ENCODE assay signal across 2 cellular contexts in the genomic region with DNA sequence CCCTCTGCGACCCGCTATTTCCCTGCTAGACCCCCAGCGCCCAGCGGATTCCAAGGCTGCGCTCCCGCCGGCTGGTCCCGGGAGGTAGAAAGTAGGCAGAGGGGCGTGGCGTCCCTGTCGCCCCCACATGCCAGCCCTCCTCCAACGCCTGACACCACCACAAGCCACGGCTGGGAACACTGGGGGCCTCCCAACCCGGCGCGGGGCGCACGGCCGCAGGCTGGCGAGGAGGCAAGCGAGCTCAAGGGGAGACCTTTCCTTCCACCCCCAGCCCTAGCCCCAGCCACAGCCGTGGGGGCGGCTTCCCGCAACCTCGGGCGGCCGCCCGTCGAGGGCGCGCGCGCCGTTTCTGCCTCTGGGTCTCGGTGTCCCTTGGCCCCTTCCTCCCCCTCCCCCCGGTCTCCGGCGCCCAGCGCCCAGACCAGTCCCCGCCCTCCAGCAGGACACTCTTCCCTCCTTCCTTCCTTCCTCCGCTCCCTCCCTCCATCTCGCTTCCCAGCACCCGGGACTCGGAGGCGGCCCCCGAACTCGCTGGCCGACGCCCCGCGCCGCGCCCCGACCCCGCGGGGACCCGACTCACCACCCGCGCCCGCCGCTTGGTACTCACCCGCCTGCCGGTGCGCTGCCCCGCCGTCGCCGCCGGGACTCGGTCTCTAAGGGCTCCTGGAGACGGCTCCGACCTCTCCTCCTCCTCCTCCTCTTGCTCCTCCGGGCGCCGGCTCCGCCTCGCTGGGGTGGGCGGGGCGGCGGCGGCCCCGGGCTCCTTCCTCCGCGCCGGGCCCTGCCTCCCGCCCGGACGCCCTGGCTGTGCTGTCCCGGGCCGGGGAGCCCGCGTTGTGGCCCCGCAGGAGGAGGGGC.
TF ChIP-seq lines count a peak whose summit lies in the region.

A gene (minus strand): TSS at position 731 of the 858 bp plus-strand sequence. CDS start 125,781 bp downstream, outside the sequence.

TF ChIP-seq in H1, 55 proteins besides CTCF, POLR2A, EP300 and RAD21:
- no peak for TF ChIP-seq POLR2AphosphoS5 (IDR thresholded peaks at IDR 0.05; ENCODE audit: low read depth, low read length)
- no peak for TF ChIP-seq POU5F1 (IDR thresholded peaks at IDR 0.05; ENCODE audit: low read depth, low read length)
- TF ChIP-seq CBX5 (IDR thresholded peaks at IDR 0.05; ENCODE audit: low read depth, low read length) = no peak
- TF ChIP-seq, protein P1, sequence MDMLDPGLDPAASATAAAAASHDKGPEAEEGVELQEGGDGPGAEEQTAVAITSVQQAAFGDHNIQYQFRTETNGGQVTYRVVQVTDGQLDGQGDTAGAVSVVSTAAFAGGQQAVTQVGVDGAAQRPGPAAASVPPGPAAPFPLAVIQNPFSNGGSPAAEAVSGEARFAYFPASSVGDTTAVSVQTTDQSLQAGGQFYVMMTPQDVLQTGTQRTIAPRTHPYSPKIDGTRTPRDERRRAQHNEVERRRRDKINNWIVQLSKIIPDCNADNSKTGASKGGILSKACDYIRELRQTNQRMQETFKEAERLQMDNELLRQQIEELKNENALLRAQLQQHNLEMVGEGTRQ (IDR thresholded peaks at IDR 0.05; ENCODE audit: low read length) = no peak
- TF ChIP-seq, protein P2, sequence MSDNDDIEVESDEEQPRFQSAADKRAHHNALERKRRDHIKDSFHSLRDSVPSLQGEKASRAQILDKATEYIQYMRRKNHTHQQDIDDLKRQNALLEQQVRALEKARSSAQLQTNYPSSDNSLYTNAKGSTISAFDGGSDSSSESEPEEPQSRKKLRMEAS (IDR thresholded peaks at IDR 0.05) = no peak; the same call in 1 of the 2 replicates
- TF ChIP-seq RNF2 (IDR thresholded peaks at IDR 0.05; ENCODE audit: borderline replicate concordance, low read depth, low read length, missing control alignments, poor library complexity, severe bottlenecking) = no peak
- no peak for TF ChIP-seq EZH2 (IDR thresholded peaks at IDR 0.05; ENCODE audit: low read depth, low read length, severe bottlenecking)
- TF ChIP-seq TCF12 (IDR thresholded peaks at IDR 0.05; ENCODE audit: low read depth, low read length) = no peak
- TF ChIP-seq YY1 (IDR thresholded peaks at IDR 0.05; ENCODE audit: low read depth, low read length) = no peak; the same call in 1 of the 2 replicates
- TF ChIP-seq RXRA (IDR thresholded peaks at IDR 0.05; ENCODE audit: insufficient read depth, low read depth, low read length) = 0 out of 2 replicates have a peak, but pooled peaks have one; percentile 29
- no peak for TF ChIP-seq GTF2F1 (IDR thresholded peaks at IDR 0.05; ENCODE audit: borderline replicate concordance, low read depth, low read length)
- TF ChIP-seq, protein P3, sequence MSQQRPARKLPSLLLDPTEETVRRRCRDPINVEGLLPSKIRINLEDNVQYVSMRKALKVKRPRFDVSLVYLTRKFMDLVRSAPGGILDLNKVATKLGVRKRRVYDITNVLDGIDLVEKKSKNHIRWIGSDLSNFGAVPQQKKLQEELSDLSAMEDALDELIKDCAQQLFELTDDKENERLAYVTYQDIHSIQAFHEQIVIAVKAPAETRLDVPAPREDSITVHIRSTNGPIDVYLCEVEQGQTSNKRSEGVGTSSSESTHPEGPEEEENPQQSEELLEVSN (IDR thresholded peaks at IDR 0.05) = 0 out of 2 replicates have a peak, but pooled peaks have one; percentile 22
- peak; percentile 99 for TF ChIP-seq ASH2L (IDR thresholded peaks at IDR 0.05; ENCODE audit: low read length)
- peak; percentile 90 for TF ChIP-seq KDM4A (IDR thresholded peaks at IDR 0.05; ENCODE audit: low read depth, low read length, severe bottlenecking)
- TF ChIP-seq SP4 (IDR thresholded peaks at IDR 0.05; ENCODE audit: low read length) = no peak
- TF ChIP-seq RBBP5 (IDR thresholded peaks at IDR 0.05; ENCODE audit: borderline replicate concordance, low read depth, low read length) = peak; percentile 98; the same call in 1 of the 2 replicates
- TF ChIP-seq TEAD4 (IDR thresholded peaks at IDR 0.05; ENCODE audit: low read depth, low read length) = peak; percentile 6; the same call in 1 of the 2 replicates
- no peak; a peak in 1 of 4 replicates for TF ChIP-seq SIN3A (conservative IDR thresholded peaks at IDR 0.05 in 1 of 2, IDR thresholded peaks at IDR 0.05 in 1 of 2; ENCODE audit: low read depth in 1 of 2, low read length in 2 of 2)
- TF ChIP-seq CTBP2 (IDR thresholded peaks at IDR 0.05; ENCODE audit: borderline replicate concordance, insufficient read depth, insufficient read length, low read length) = peak; percentile 76
- TF ChIP-seq HDAC6 (IDR thresholded peaks at IDR 0.05; ENCODE audit: low read depth, low read length) = no peak
- peak; percentile 79; the same call in 1 of the 2 replicates for TF ChIP-seq EGR1 (IDR thresholded peaks at IDR 0.05; ENCODE audit: borderline replicate concordance, low read depth, low read length)
- TF ChIP-seq CBX8 (IDR thresholded peaks at IDR 0.05; ENCODE audit: borderline replicate concordance, low read depth, low read length) = no peak
- TF ChIP-seq CHD1 (IDR thresholded peaks at IDR 0.05; ENCODE audit: low read depth, low read length) = no peak
- TF ChIP-seq PHF8 (conservative IDR thresholded peaks at IDR 0.05; ENCODE audit: low read depth, low read length) = peak; percentile 67
- TF ChIP-seq JUN (IDR thresholded peaks at IDR 0.05; ENCODE audit: low read depth, low read length) = no peak
- TF ChIP-seq SUZ12 (IDR thresholded peaks at IDR 0.05; ENCODE audit: low read length) = no peak
- no peak for TF ChIP-seq HDAC2 (IDR thresholded peaks at IDR 0.05; ENCODE audit: borderline replicate concordance in 1 of 2, low read depth in 2 of 2, low read length in 2 of 2)
- TF ChIP-seq SP1 (IDR thresholded peaks at IDR 0.05; ENCODE audit: low read depth, low read length) = 0 out of 2 replicates have a peak, but pooled peaks have one; percentile 16
- no peak for TF ChIP-seq CREB1 (IDR thresholded peaks at IDR 0.05)
- TF ChIP-seq RFX5 (IDR thresholded peaks at IDR 0.05; ENCODE audit: borderline replicate concordance, low read depth, low read length) = no peak
- peak; percentile 29; the same call in 1 of the 2 replicates for TF ChIP-seq KDM1A (IDR thresholded peaks at IDR 0.05; ENCODE audit: borderline replicate concordance, low read length)
- TF ChIP-seq SIRT6 (IDR thresholded peaks at IDR 0.05; ENCODE audit: low read length) = no peak

TF ChIP-seq in liver, 16 proteins besides CTCF, POLR2A, EP300 and RAD21:
- TF ChIP-seq TAF1 (conservative IDR thresholded peaks at IDR 0.05) (no peak), NR2F2 (IDR thresholded peaks at IDR 0.05) (no peak), FOXA2 (IDR thresholded peaks at IDR 0.05) (no peak), RXRA (IDR thresholded peaks at IDR 0.05) (no peak), FOXA1 (IDR thresholded peaks at IDR 0.05) (no peak), HNF4G (IDR thresholded peaks at IDR 0.05) (no peak), EGR1 (IDR thresholded peaks at IDR 0.05; ENCODE audit: low read depth in 2 of 2) (no peak), SP1 (IDR thresholded peaks at IDR 0.05) (no peak)
- TF ChIP-seq, protein P4, sequence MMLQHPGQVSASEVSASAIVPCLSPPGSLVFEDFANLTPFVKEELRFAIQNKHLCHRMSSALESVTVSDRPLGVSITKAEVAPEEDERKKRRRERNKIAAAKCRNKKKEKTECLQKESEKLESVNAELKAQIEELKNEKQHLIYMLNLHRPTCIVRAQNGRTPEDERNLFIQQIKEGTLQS (IDR thresholded peaks at IDR 0.05) = no peak
